ENCODE assay signal across 1 cellular context in genomic region chr13:102798653-102799543, GRCh38.
TF ChIP-seq lines count a peak whose summit lies in the region.

Gene BIVM, plus strand, starts transcription at chr13:102799119. Its CDS starts 8,149 bp downstream, at chr13:102807268.
Gene POGLUT2, minus strand, starts transcription at chr13:102798976. Its CDS starts 306 bp downstream, at chr13:102798670.

TF ChIP-seq in HepG2, 621 proteins besides CTCF, POLR2A, EP300 and RAD21 (continued from another document and continues in another):
- TF ChIP-seq TCF12 (IDR thresholded peaks at IDR 0.05) (no peak), TCF12 (CRISPR knock-in tag; IDR thresholded peaks at IDR 0.05) (no peak), HIVEP1 (CRISPR knock-in tag; IDR thresholded peaks at IDR 0.05) (0 out of 2 replicates have a peak, but pooled peaks have one; percentile 37), RBFOX2 (IDR thresholded peaks at IDR 0.05; ENCODE audit: low read depth, low read length) (peak; percentile 62; the same call in 1 of the 2 replicates), HMG20B (CRISPR knock-in tag; conservative IDR thresholded peaks at IDR 0.05) (no peak), HES4 (CRISPR knock-in tag; IDR thresholded peaks at IDR 0.05; ENCODE audit: borderline replicate concordance) (no peak), JUNB (CRISPR knock-in tag; IDR thresholded peaks at IDR 0.05; ENCODE audit: borderline replicate concordance) (no peak), ISL2 (CRISPR knock-in tag; IDR thresholded peaks at IDR 0.05) (0 out of 2 replicates have a peak, but pooled peaks have one; percentile 39), ZNF766 (CRISPR knock-in tag; IDR thresholded peaks at IDR 0.05; ENCODE audit: borderline replicate concordance) (peak; percentile 23; the same call in 1 of the 2 replicates), ZNF414 (CRISPR knock-in tag; IDR thresholded peaks at IDR 0.05) (0 out of 2 replicates have a peak, but pooled peaks have one; percentile 32), SMAD3 (CRISPR knock-in tag; IDR thresholded peaks at IDR 0.05) (peak; percentile 59; the same call in 1 of the 2 replicates), ZNF512 (CRISPR knock-in tag; IDR thresholded peaks at IDR 0.05) (no peak), RXRB (CRISPR knock-in tag; IDR thresholded peaks at IDR 0.05; ENCODE audit: borderline replicate concordance) (peak; percentile 22; the same call in 1 of the 2 replicates), ZNF7 (CRISPR knock-in tag; IDR thresholded peaks at IDR 0.05) (no peak), GATAD1 (CRISPR knock-in tag; IDR thresholded peaks at IDR 0.05) (peak; percentile 83), RAD51 (IDR thresholded peaks at IDR 0.05; ENCODE audit: borderline replicate concordance) (no peak), ZNF224 (CRISPR knock-in tag; IDR thresholded peaks at IDR 0.05) (peak; percentile 59; the same call in 1 of the 2 replicates), ZNF333 (CRISPR knock-in tag; IDR thresholded peaks at IDR 0.05; ENCODE audit: borderline replicate concordance) (no peak), DNMT3B (CRISPR knock-in tag; conservative IDR thresholded peaks at IDR 0.05) (no peak), ZNF142 (CRISPR knock-in tag; IDR thresholded peaks at IDR 0.05) (peak; percentile 55), EEA1 (CRISPR knock-in tag; IDR thresholded peaks at IDR 0.05; ENCODE audit: borderline replicate concordance) (no peak), NR1H2 (CRISPR knock-in tag; IDR thresholded peaks at IDR 0.05; ENCODE audit: borderline replicate concordance, low read depth) (no peak), REPIN1 (CRISPR knock-in tag; IDR thresholded peaks at IDR 0.05; ENCODE audit: borderline replicate concordance, low read depth) (peak; percentile 28; the same call in 1 of the 2 replicates), NR0B2 (CRISPR knock-in tag; IDR thresholded peaks at IDR 0.05) (no peak), HDAC2 (CRISPR knock-in tag; IDR thresholded peaks at IDR 0.05) (peak; percentile 37; the same call in 1 of the 2 replicates), ZNF180 (CRISPR knock-in tag; IDR thresholded peaks at IDR 0.05; ENCODE audit: borderline replicate concordance, low read depth) (no peak), CSRNP2 (CRISPR knock-in tag; conservative IDR thresholded peaks at IDR 0.05; ENCODE audit: low read depth) (no peak), ZNF510 (CRISPR knock-in tag; IDR thresholded peaks at IDR 0.05; ENCODE audit: low read depth) (peak; percentile 70; the same call in 1 of the 2 replicates), ZNF280B (CRISPR knock-in tag; IDR thresholded peaks at IDR 0.05; ENCODE audit: borderline replicate concordance) (peak; percentile 60; the same call in 1 of the 2 replicates), RBAK (CRISPR knock-in tag; IDR thresholded peaks at IDR 0.05) (no peak), ZNF253 (CRISPR knock-in tag; IDR thresholded peaks at IDR 0.05; ENCODE audit: borderline replicate concordance) (no peak), NFYC (CRISPR knock-in tag; IDR thresholded peaks at IDR 0.05) (peak; percentile 100), ZFY (CRISPR knock-in tag; IDR thresholded peaks at IDR 0.05) (peak; percentile 57), CEBPG (CRISPR knock-in tag; IDR thresholded peaks at IDR 0.05) (no peak), NFIB (CRISPR knock-in tag; IDR thresholded peaks at IDR 0.05; ENCODE audit: borderline replicate concordance) (no peak), ELK4 (CRISPR knock-in tag; IDR thresholded peaks at IDR 0.05; ENCODE audit: borderline replicate concordance) (no peak), BORCS8-MEF2B (CRISPR knock-in tag; IDR thresholded peaks at IDR 0.05) (0 out of 2 replicates have a peak, but pooled peaks have one; percentile 25), NR2F2 (IDR thresholded peaks at IDR 0.05; ENCODE audit: borderline replicate concordance, low read depth) (no peak), KLF15 (CRISPR knock-in tag; IDR thresholded peaks at IDR 0.05; ENCODE audit: borderline replicate concordance) (no peak), ZNF574 (CRISPR knock-in tag; IDR thresholded peaks at IDR 0.05) (peak; percentile 81), HNRNPUL1 (IDR thresholded peaks at IDR 0.05; ENCODE audit: low read depth, low read length) (no peak), HNF1B (CRISPR knock-in tag; IDR thresholded peaks at IDR 0.05) (0 out of 2 replicates have a peak, but pooled peaks have one; percentile 32), ZBTB8A (CRISPR knock-in tag; IDR thresholded peaks at IDR 0.05; ENCODE audit: borderline replicate concordance, low read depth) (0 out of 2 replicates have a peak, but pooled peaks have one; percentile 40), SP5 (CRISPR knock-in tag; IDR thresholded peaks at IDR 0.05; ENCODE audit: borderline replicate concordance, low read depth) (no peak), RFXANK (CRISPR knock-in tag; IDR thresholded peaks at IDR 0.05) (no peak), BATF2 (CRISPR knock-in tag; IDR thresholded peaks at IDR 0.05) (no peak)
